ENCODE assay signal across 8 cellular contexts in the genomic region with DNA sequence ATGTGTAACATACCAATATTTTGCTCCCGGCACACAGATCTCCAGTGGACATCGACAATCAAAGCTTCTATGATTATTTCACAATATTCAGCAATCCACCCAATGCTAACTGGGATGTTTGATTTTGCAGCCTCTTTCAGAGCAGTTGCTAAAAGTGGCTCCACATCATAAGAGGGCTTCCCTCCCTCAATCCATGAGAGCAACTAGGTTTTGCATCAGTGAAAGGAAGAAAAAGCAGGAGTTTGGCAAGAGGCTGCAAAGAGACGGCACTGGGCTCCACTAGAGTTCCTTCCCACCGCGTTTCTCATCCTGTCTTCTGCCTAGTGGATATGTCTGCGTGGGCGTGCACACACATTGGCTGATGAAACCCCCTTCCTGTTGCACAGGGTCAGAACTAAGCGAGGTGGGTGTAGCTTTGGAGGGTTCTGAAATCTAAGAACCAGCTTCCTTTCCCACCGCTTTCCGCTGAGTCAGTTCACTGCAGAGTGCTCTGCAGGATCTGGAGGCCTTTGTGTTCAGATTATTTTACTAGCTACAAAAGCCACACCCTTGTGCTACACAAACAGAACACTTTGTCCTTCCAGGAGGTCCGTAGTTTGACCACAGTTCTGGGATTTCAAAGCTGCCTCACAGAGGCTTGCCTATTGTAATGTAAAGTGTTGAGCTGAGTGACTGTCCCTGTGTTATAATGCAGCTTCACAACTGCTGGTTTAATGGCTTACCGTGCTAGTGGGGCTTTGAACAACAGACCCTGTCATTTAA. TPM values are rescaled to one million over a fixed set of nuclear protein-coding genes. Genes with fewer than 3 reads are reported as not detected.
A peak's percentile ranks its signal among the peaks of the same experiment; 100 is the strongest.
DNase-seq lines count a peak whose midpoint lies in the region; ATAC-seq and TF ChIP-seq lines count a peak whose summit lies in the region.

No MANE protein-coding gene starts in this region.

- H3K4me1 ChIP-seq in body of pancreas, result no peaks in the 10 kb centered on the region

- TF ChIP-seq POLR2A in body of pancreas (IDR thresholded peaks at IDR 0.05), result peak in 1 of 3 donors; percentile 13

- H3K27ac ChIP-seq in body of pancreas, result peak overlapping the region in 2 of 4 donors; percentile 44 to 63

- 54 to 70% methylated on average over 12 of the region's 12 CpGs for WGBS in body of pancreas, 2 donors

- no peaks in the 10 kb centered on the region for H3K9me3 ChIP-seq in body of pancreas

- no peaks in the 10 kb centered on the region for H3K36me3 ChIP-seq in body of pancreas (replicated peaks in 1 of 2; ENCODE audit: insufficient read depth in 1 of 2, low read depth in 2 of 2)

- no peak for TF ChIP-seq CTCF in body of pancreas (IDR thresholded peaks at IDR 0.05)

- DNase-seq in activated naive CD4-positive, alpha-beta T cell treated with Interleukin-2 at 50 U/mL for 16 hours, result peak; percentile 16
- no peak for DNase-seq in activated naive CD4-positive, alpha-beta T cell treated with anti-CD3 and anti-CD28 coated beads, Interleukin-2, amount 50 U/mL, for 16 hours
- peak in 3 of 4 donors; percentile 36 to 80 (median 44) for DNase-seq in body of pancreas
- DNase-seq in iPS DF 19.7 (ENCODE audit: low read depth, low spot score), result peak; percentile 93
- DNase-seq in renal cortical epithelial cell (ENCODE audit: low read depth), result peak; percentile 97

- ATAC-seq in body of pancreas (peak; percentile 73), GM19455 (IDR thresholded peaks at IDR 0.05; ENCODE audit: unreplicated experiment) (no peak), HG03521 (IDR thresholded peaks at IDR 0.05; ENCODE audit: unreplicated experiment) (no peak)

- no peak overlapping the region for H3K4me3 ChIP-seq in body of pancreas

- intact Hi-C loops in body of pancreas (cut with DNase I), result no loop called here

- H3K27me3 ChIP-seq in body of pancreas, result no peaks in the 10 kb centered on the region

TF ChIP-seq in PFSK-1, 5 proteins besides CTCF, POLR2A, EP300 and RAD21:
- TF ChIP-seq TAF1 (IDR thresholded peaks at IDR 0.05; ENCODE audit: borderline replicate concordance, insufficient read depth, low read length), result 0 out of 2 replicates have a peak, but pooled peaks have one; percentile 20
- TF ChIP-seq SIN3A (IDR thresholded peaks at IDR 0.05; ENCODE audit: borderline replicate concordance, insufficient read depth, low read length), result 0 out of 2 replicates have a peak, but pooled peaks have one; percentile 71
- TF ChIP-seq, protein P1, sequence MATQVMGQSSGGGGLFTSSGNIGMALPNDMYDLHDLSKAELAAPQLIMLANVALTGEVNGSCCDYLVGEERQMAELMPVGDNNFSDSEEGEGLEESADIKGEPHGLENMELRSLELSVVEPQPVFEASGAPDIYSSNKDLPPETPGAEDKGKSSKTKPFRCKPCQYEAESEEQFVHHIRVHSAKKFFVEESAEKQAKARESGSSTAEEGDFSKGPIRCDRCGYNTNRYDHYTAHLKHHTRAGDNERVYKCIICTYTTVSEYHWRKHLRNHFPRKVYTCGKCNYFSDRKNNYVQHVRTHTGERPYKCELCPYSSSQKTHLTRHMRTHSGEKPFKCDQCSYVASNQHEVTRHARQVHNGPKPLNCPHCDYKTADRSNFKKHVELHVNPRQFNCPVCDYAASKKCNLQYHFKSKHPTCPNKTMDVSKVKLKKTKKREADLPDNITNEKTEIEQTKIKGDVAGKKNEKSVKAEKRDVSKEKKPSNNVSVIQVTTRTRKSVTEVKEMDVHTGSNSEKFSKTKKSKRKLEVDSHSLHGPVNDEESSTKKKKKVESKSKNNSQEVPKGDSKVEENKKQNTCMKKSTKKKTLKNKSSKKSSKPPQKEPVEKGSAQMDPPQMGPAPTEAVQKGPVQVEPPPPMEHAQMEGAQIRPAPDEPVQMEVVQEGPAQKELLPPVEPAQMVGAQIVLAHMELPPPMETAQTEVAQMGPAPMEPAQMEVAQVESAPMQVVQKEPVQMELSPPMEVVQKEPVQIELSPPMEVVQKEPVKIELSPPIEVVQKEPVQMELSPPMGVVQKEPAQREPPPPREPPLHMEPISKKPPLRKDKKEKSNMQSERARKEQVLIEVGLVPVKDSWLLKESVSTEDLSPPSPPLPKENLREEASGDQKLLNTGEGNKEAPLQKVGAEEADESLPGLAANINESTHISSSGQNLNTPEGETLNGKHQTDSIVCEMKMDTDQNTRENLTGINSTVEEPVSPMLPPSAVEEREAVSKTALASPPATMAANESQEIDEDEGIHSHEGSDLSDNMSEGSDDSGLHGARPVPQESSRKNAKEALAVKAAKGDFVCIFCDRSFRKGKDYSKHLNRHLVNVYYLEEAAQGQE (IDR thresholded peaks at IDR 0.05; ENCODE audit: insufficient read depth in 1 of 2, low read depth in 2 of 2, low read length in 2 of 2), result peak in 1 of 2 experiments; percentile 32; a peak in 1 of 4 replicates
- TF ChIP-seq POLR2AphosphoS5 (IDR thresholded peaks at IDR 0.05; ENCODE audit: low read depth, low read length), result peak; percentile 49
- peak; percentile 82 for TF ChIP-seq FOXP2 (optimal IDR thresholded peaks at IDR 0.05; ENCODE audit: borderline replicate concordance, extremely low read depth, extremely low read length, insufficient read depth)

RNA-seq across cellular contexts. Expression of a gene that starts 28.1 kb away (rescaled TPM):
- polyA plus RNA-seq in PFSK-1 (2012; ENCODE audit: insufficient read length, low read depth), result 4.3 TPM
- total RNA-seq in body of pancreas (10 to 100 TPM in 1 of 2 donors, 1 to 10 TPM in 1; 4.0 to 13.0 TPM), renal cortical epithelial cell (27.7 and 32.1 TPM in 2 replicates)
